Comparison of ENCODE assay signal across 9 cellular contexts in the genomic region with DNA sequence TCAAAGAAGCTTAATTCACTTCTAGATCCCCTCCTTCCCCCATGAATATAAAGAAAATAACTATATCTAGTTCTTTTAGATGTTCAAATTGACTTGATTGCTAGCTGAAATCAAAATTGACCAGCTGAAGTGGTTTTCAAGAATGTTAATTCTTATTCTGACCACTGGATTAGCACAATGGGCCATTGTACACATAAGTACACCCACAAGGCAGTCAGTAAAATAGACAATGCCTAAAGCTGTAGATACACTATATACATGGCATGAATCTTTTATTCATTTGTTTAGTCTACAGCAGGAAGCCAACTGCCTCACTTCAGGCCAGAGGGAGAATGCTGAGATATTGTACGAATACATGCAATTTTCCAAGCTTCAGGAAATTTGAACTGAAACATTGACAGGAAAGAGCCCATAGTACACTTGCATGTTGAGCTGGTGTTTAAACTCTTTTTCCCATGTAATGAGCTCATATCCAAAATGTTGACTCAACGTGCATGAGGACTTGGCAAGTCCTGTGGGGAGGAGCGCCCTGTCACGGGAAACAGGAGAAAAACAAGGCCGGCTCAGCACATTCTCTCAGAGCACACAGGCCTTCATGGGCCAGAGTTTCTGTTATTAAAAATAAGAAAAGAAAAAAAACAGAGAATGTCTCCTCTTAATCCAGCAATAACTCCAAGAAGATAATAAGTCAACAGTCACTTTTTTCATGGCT.
DNase-seq lines count a peak whose midpoint lies in the region; TF ChIP-seq lines count a peak whose summit lies in the region.
"Had no signal": no experiment of that assay in that cellular context is flagged by ENCODE, and none has a peak within 500 bp of the region (broad histone marks: within the 10 kb centered on the region; RNA-seq: fewer than 3 reads in every experiment).

No MANE protein-coding gene starts in this region.

- H2AFZ ChIP-seq in smooth muscle cell (ENCODE audit: low read depth): no peak overlapping the region

- peak overlapping the region; percentile 91 for H3K27ac Mint-ChIP-seq in MCF 10A (ENCODE audit: low read depth, unreplicated experiment)
- H3K27ac Mint-ChIP-seq in mesothelial cell of epicardium: no peak overlapping the region
- H3K27ac Mint-ChIP-seq: naive thymus-derived CD4-positive, alpha-beta T cell had no signal

- H3K27me3 ChIP-seq in HAP-1 (ENCODE audit: low read depth) (no peaks in the 10 kb centered on the region), smooth muscle cell (ENCODE audit: low read depth) (no peaks in the 10 kb centered on the region)

- intact Hi-C loops in MCF 10A (cut with micrococcal nuclease): no loop called here

- H3K4me1 Mint-ChIP-seq in MCF 10A (ENCODE audit: insufficient read depth, unreplicated experiment): peaks cover 36% of the 10 kb centered on the region
- H3K4me1 Mint-ChIP-seq in mesothelial cell of epicardium: peaks cover 8% of the 10 kb centered on the region

- DNase-seq in HAP-1 (ENCODE audit: low spot score in 2 of 2): peak; percentile 15 to 69
- peak; percentile 62 for DNase-seq in MCF 10A (ENCODE audit: unreplicated experiment)
- DNase-seq in iris pigment epithelial cell (ENCODE audit: low read depth): peak; percentile 99
- peak; percentile 1 for DNase-seq in smooth muscle cell (lab: John Stamatoyannopoulos, UW; ENCODE audit: unreplicated experiment)
- no peak for DNase-seq in mesothelial cell of epicardium (ENCODE audit: low spot score in 2 of 2, unreplicated experiment in 2 of 2)
- no peak for DNase-seq in activated CD4-positive, alpha-beta T cell treated with anti-CD3 and anti-CD28 coated beads, Interleukin-2, amount 50 U/mL, for 4 hours
- DNase-seq in inferior parietal cortex (ENCODE audit: extremely low spot score): no peak
- no peak for DNase-seq in KBM-7
- DNase-seq: naive thymus-derived CD4-positive, alpha-beta T cell had no signal

- no peak overlapping the region for H3K9ac ChIP-seq in smooth muscle cell (ENCODE audit: low read depth)

- CTCF ChIA-PET in MCF 10A (lab: Yijun Ruan, JAX): interaction anchor here (0.6 to 0.9 kb wide), 2 partner anchors 37 to 39 kb away, joined by 3 to 4 read pairs; no protein-coding TSS in a partner anchor

- WGBS in smooth muscle cell (ENCODE audit: low lambda C conversion rate): 41% methylated on average over 5 of the region's 5 CpGs

- no peak overlapping the region for H3K4me3 ChIP-seq in HAP-1
- H3K4me3 ChIP-seq in smooth muscle cell: no peak overlapping the region

- H3K4me3 Mint-ChIP-seq in MCF 10A (ENCODE audit: unreplicated experiment) (no peak overlapping the region), mesothelial cell of epicardium (no peak overlapping the region)
- H3K4me3 Mint-ChIP-seq: naive thymus-derived CD4-positive, alpha-beta T cell had no signal

- no peaks in the 10 kb centered on the region for H3K9me3 ChIP-seq in HAP-1
- H3K9me3 ChIP-seq in smooth muscle cell (replicated peaks; ENCODE audit: low read depth): no peaks in the 10 kb centered on the region

- H3K36me3 Mint-ChIP-seq in MCF 10A (ENCODE audit: insufficient read depth, unreplicated experiment): peaks cover 55% of the 10 kb centered on the region
- H3K36me3 Mint-ChIP-seq in mesothelial cell of epicardium: no peaks in the 10 kb centered on the region

- H3K9me3 Mint-ChIP-seq in MCF 10A (ENCODE audit: unreplicated experiment) (peaks cover 15% of the 10 kb centered on the region), mesothelial cell of epicardium (peaks cover 4% of the 10 kb centered on the region)

- in situ Hi-C loops in HAP-1 (cut with MboI; ENCODE audit: low sequenced_read_pairs): no loop called here
- in situ Hi-C loops in KBM-7 (cut with MboI; ENCODE audit: low pct_unique_long_range_greater_than_20kb, low sequenced_read_pairs): no loop called here

- H4K20me1 ChIP-seq in smooth muscle cell (ENCODE audit: low read depth): no peaks in the 10 kb centered on the region

- no peaks in the 10 kb centered on the region for H3K27me3 Mint-ChIP-seq in MCF 10A (ENCODE audit: insufficient read depth, unreplicated experiment)
- no peaks in the 10 kb centered on the region for H3K27me3 Mint-ChIP-seq in mesothelial cell of epicardium (ENCODE audit: low read depth)

- H3F3A ChIP-seq in smooth muscle cell (ENCODE audit: low read depth): peaks cover 5% of the 10 kb centered on the region

- TF ChIP-seq CTCF in MCF 10A (IDR thresholded peaks at IDR 0.05; ENCODE audit: unreplicated experiment): no peak
- TF ChIP-seq CTCF in smooth muscle cell (IDR thresholded peaks at IDR 0.05; ENCODE audit: borderline replicate concordance, insufficient read depth, poor library complexity, severe bottlenecking): no peak
- TF ChIP-seq CTCF in mesothelial cell of epicardium (IDR thresholded peaks at IDR 0.05; ENCODE audit: unreplicated experiment): no peak

- POLR2A ChIA-PET in MCF 10A (lab: Yijun Ruan, JAX): interaction anchor here (0.7 to 2.5 kb wide), 16 partner anchors 9 to 203 kb away, joined by 3 to 25 read pairs (median 5); no protein-coding TSS in a partner anchor

- peaks cover 12% of the 10 kb centered on the region for H3K4me1 ChIP-seq in HAP-1
- peaks cover 2% of the 10 kb centered on the region for H3K4me1 ChIP-seq in smooth muscle cell (ENCODE audit: low read depth)

- H3K79me2 ChIP-seq in smooth muscle cell (ENCODE audit: low read depth): no peaks in the 10 kb centered on the region

- no TSS peak for BruUV-seq in MCF 10A (replicated peaks; lab: Mats Ljungman, UMichigan)

- H3K4me2 ChIP-seq in smooth muscle cell: peak overlapping the region; percentile 49

- H3K36me3 ChIP-seq in HAP-1 (replicated peaks) (no peaks in the 10 kb centered on the region), smooth muscle cell (ENCODE audit: low read depth) (no peaks in the 10 kb centered on the region)

- H3K27ac ChIP-seq in smooth muscle cell (ENCODE audit: low read depth): peak overlapping the region; percentile 80

Comparison
In these comparisons a context has a peak if more than half of its experiments do, and no peak if none do; other contexts are left out.
1. DNase-seq: peak in HAP-1 (2 of 2), MCF 10A (single experiment), iris pigment epithelial cell (single experiment) and smooth muscle cell (single experiment); none in mesothelial cell of epicardium (0 of 2), activated CD4-positive, alpha-beta T cell treated with anti-CD3 and anti-CD28 coated beads, Interleukin-2, amount 50 U/mL, for 4 hours (0 of 2), inferior parietal cortex (single experiment) and KBM-7 (single experiment).